ENCODE assay signal across 8 cellular contexts in genomic region chr10:115093776-115094361, GRCh38. TPM values are rescaled to one million over a fixed set of nuclear protein-coding genes. Genes with fewer than 3 reads are reported as not detected.
DNase-seq lines count a peak whose midpoint lies in the region; ATAC-seq and TF ChIP-seq lines count a peak whose summit lies in the region.

No MANE protein-coding gene starts in this region.

- peaks cover 40% of the 10 kb centered on the region for H3K27me3 ChIP-seq in cardiac muscle cell

- intact Hi-C loops in activated CD4-positive, alpha-beta memory T cell treated with anti-CD3 and anti-CD28 coated beads for 36 hours (cut with micrococcal nuclease) = loop anchor here (1.0 to 10.0 kb wide), 2 partner anchors 156 to 219 kb away; partner anchors contain the start of gene TRUB1

- POLR2A ChIA-PET in activated CD4-positive, alpha-beta memory T cell treated with anti-CD3 and anti-CD28 coated beads for 36 hours (lab: Charles Lee) = no interaction called here

- ATAC-seq in GM19372 (IDR thresholded peaks at IDR 0.05; ENCODE audit: low read depth, unreplicated experiment) = peak; percentile 44
- ATAC-seq in HG03354 (IDR thresholded peaks at IDR 0.05; ENCODE audit: poor library complexity, severe bottlenecking, unreplicated experiment) = peak; percentile 54

- no peaks in the 10 kb centered on the region for H3K4me1 ChIP-seq in cardiac muscle cell (ENCODE audit: low read depth)

- no peaks in the 10 kb centered on the region for H3K36me3 ChIP-seq in cardiac muscle cell

- H3K27ac Mint-ChIP-seq in activated CD4-positive, alpha-beta memory T cell treated with anti-CD3 and anti-CD28 coated beads for 36 hours = no peak overlapping the region

- CTCF ChIA-PET in activated CD4-positive, alpha-beta memory T cell treated with anti-CD3 and anti-CD28 coated beads for 36 hours (lab: Charles Lee) = no interaction called here

- H3K9me3 ChIP-seq in cardiac muscle cell (ENCODE audit: low read depth) = no peaks in the 10 kb centered on the region

- TF ChIP-seq CTCF in cardiac muscle cell (IDR thresholded peaks at IDR 0.05; ENCODE audit: low read depth, low read length) = peak; percentile 8
- peak; percentile 36 for TF ChIP-seq CTCF in retinal pigment epithelial cell (conservative IDR thresholded peaks at IDR 0.05; ENCODE audit: low read depth, low read length)

- H3K27me3 Mint-ChIP-seq in activated CD4-positive, alpha-beta memory T cell treated with anti-CD3 and anti-CD28 coated beads for 36 hours = peaks cover 38% of the 10 kb centered on the region

- no peaks in the 10 kb centered on the region for H3K9me3 Mint-ChIP-seq in activated CD4-positive, alpha-beta memory T cell treated with anti-CD3 and anti-CD28 coated beads for 36 hours

- no peaks in the 10 kb centered on the region for H3K36me3 Mint-ChIP-seq in activated CD4-positive, alpha-beta memory T cell treated with anti-CD3 and anti-CD28 coated beads for 36 hours

- H3K4me3 ChIP-seq in cardiac muscle cell (peak overlapping the region; percentile 81), retinal pigment epithelial cell (ENCODE audit: low read length) (peak overlapping the region; percentile 76)

- H3K4me3 Mint-ChIP-seq in activated CD4-positive, alpha-beta memory T cell treated with anti-CD3 and anti-CD28 coated beads for 36 hours = peak overlapping the region; percentile 54

- H3K27ac ChIP-seq in cardiac muscle cell = no peak overlapping the region

- DNase-seq in DMS53 treated with DMSO at 0.1 percent for 48 hours (lab: John Stamatoyannopoulos, UW; ENCODE audit: unreplicated experiment) = peak; percentile 36
- DNase-seq in activated CD4-positive, alpha-beta memory T cell treated with anti-CD3 and anti-CD28 coated beads for 36 hours = peak; percentile 24
- peak in 1 of 2 donors; percentile 23 for DNase-seq in cardiac muscle cell (ENCODE audit: low read depth in 1 of 2, low spot score in 1 of 2)
- DNase-seq in retinal pigment epithelial cell (ENCODE audit: low read depth) = no peak
- DNase-seq in retina = no peak
- DNase-seq in GF-D8 (lab: John Stamatoyannopoulos, UW) = no peak

- peaks cover 10% of the 10 kb centered on the region for H3K4me1 Mint-ChIP-seq in activated CD4-positive, alpha-beta memory T cell treated with anti-CD3 and anti-CD28 coated beads for 36 hours (ENCODE audit: low read depth)

RNA-seq across cellular contexts. Expression of gene ATRNL1, which starts 0.7 kb away (rescaled TPM):
- under 1 TPM; 0.12 to 0.17 TPM for total RNA-seq in activated CD4-positive, alpha-beta memory T cell treated with anti-CD3 and anti-CD28 coated beads for 36 hours
- 14.1 and 28.8 TPM in 2 replicates for total RNA-seq in cardiac muscle cell
- polyA plus RNA-seq in cardiac muscle cell = 4.5 and 5.4 TPM in 2 replicates

Comparison
In these comparisons a context has a peak if more than half of its experiments do, and no peak if none do; other contexts are left out.
1. DNase-seq: peak in DMS53 treated with DMSO at 0.1 percent for 48 hours (single experiment) and activated CD4-positive, alpha-beta memory T cell treated with anti-CD3 and anti-CD28 coated beads for 36 hours (single experiment); none in retinal pigment epithelial cell (single experiment), retina (single experiment) and GF-D8 (single experiment).
2. RNA of gene ATRNL1, which starts 0.7 kb away (total RNA-seq): 14.1 to 28.8 TPM in cardiac muscle cell; 0.12 to 0.17 TPM in activated CD4-positive, alpha-beta memory T cell treated with anti-CD3 and anti-CD28 coated beads for 36 hours; every median in the first group is over 10 times any median in the second.